Comparison of ENCODE assay signal across 1 cellular context in the genomic region with DNA sequence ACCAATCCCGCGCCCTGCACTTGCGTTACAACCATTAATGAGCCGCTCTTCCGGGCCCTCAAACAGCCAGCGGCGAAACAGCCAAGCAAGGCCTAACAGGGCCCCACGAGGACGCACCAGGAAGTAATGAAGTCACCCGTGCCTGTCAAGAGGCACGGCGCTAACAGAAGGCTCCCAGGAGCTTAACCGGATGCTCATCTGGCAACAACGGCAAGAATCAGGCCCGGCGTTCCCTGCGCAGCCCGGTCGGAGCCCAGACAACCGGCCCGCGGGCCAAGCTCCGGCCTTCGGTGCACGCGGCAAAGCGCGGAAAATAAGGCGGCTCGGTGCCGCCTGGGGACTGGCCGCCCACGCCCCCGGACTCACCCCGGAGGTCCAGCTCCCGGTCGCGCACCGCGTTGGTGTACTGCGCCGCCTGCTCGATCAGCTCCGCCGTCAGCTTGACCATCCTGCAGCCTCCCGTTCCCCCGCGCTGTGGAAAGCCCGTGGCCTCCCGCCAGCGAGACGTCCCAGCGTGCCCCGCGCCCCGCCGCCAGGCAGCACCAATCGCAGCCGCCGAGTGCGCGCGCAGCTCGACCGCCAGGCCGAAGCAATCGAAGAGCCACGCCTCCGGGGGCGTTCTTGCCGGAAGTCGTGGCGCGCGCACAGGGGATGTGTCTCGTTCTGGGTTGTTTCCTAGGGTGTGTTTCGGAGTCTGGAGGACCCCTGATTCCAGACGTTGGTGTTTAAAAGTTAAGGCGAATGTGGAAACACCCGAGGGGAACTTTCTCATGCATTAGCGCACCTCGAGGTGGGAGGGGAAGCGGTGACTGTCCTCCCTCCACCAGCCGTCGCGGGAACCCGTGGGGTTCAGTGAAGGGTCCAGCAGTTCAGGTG.
TF ChIP-seq lines count a peak whose summit lies in the region.

A gene (minus strand): TSS at position 518 of the 876 bp plus-strand sequence. CDS start 70 bp downstream, at position 448.

TF ChIP-seq in K562, 482 proteins besides CTCF, POLR2A, EP300 and RAD21 (continued from another document and continues in another):
- TF ChIP-seq, protein P1, sequence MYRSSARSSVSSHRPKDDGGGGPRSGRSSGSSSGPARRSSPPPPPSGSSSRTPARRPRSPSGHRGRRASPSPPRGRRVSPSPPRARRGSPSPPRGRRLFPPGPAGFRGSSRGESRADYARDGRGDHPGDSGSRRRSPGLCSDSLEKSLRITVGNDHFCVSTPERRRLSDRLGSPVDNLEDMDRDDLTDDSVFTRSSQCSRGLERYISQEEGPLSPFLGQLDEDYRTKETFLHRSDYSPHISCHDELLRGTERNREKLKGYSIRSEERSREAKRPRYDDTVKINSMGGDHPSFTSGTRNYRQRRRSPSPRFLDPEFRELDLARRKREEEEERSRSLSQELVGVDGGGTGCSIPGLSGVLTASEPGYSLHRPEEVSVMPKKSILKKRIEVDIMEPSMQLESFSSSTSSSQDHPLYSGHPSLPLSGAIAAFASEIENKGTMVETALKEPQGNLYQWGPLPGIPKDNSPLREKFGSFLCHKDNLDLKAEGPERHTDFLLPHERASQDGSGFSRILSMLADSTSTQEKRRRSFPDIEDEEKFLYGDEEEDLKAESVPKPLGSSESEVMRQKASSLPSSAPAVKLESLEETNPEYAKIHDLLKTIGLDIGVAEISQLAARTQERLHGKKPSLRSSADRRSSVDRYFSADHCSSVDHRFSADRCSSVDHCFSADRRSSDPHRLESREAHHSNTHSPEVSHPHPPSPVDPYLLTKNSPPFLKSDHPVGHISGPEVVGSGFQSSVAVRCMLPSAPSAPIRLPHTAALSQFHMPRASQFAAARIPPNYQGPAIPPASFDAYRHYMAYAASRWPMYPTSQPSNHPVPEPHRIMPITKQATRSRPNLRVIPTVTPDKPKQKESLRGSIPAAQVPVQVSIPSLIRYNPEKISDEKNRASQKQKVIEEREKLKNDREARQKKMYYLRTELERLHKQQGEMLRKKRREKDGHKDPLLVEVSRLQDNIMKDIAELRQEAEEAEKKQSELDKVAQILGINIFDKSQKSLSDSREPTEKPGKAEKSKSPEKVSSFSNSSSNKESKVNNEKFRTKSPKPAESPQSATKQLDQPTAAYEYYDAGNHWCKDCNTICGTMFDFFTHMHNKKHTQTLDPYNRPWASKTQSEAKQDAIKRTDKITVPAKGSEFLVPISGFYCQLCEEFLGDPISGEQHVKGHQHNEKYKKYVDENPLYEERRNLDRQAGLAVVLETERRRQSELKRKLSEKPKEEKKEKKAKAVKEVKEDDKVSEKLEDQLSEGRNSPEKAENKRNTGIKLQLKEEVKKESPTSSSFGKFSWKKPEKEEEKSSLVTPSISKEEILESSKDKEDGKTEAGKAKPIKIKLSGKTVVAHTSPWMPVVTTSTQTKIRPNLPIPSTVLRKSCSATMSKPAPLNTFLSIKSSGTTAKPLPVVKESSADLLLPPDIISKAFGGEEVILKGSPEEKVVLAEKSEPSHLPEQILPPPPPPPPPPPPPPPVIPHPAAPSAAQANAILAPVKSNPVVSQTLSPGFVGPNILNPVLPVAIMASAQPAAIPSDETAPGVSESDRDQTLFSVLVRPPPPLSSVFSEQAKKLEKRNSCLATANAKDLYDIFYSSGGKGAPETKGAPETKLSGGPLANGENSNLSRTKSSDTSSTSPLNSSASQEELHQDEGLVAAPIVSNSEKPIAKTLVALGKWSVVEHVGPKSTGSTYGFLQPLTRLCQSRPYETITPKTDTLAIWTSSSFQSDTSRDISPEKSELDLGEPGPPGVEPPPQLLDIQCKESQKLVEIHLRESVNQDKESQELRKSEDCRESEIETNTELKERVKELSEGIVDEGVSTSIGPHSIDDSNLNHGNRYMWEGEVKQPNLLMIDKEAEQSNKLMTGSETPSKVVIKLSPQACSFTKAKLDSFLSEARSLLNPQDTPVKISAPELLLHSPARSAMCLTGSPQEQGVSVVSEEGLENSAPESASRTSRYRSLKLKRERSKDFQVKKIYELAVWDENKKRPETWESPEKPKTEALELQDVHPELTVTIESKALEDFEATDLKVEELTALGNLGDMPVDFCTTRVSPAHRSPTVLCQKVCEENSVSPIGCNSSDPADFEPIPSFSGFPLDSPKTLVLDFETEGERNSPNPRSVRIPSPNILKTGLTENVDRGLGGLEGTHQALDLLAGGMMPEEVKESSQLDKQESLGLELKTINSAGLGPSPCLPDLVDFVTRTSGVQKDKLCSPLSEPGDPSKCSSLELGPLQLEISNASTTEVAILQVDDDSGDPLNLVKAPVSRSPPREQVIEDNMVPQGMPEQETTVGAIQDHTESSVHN (IDR thresholded peaks at IDR 0.05; ENCODE audit: borderline replicate concordance in 1 of 2, low read depth in 1 of 2) = no peak
- peak; percentile 39 for TF ChIP-seq MEIS2 (IDR thresholded peaks at IDR 0.05; ENCODE audit: partially characterized antibody)
- TF ChIP-seq, protein P2, sequence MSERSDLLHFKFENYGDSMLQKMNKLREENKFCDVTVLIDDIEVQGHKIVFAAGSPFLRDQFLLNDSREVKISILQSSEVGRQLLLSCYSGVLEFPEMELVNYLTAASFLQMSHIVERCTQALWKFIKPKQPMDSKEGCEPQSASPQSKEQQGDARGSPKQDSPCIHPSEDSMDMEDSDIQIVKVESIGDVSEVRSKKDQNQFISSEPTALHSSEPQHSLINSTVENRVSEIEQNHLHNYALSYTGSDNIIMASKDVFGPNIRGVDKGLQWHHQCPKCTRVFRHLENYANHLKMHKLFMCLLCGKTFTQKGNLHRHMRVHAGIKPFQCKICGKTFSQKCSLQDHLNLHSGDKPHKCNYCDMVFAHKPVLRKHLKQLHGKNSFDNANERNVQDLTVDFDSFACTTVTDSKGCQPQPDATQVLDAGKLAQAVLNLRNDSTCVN (CRISPR knock-in tag; IDR thresholded peaks at IDR 0.05) = no peak
- TF ChIP-seq SIN3B (IDR thresholded peaks at IDR 0.05; ENCODE audit: low read depth) = peak; percentile 88
- peak; percentile 80 for TF ChIP-seq ZNF24 (IDR thresholded peaks at IDR 0.05)
- TF ChIP-seq, protein P3, sequence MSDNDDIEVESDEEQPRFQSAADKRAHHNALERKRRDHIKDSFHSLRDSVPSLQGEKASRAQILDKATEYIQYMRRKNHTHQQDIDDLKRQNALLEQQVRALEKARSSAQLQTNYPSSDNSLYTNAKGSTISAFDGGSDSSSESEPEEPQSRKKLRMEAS (CRISPR knock-in tag; IDR thresholded peaks at IDR 0.05) = peak; percentile 94
- peak; percentile 87 for TF ChIP-seq MXI1 (IDR thresholded peaks at IDR 0.05; ENCODE audit: low read depth, low read length)
- peak; percentile 49 for TF ChIP-seq SMAD1 (IDR thresholded peaks at IDR 0.05; ENCODE audit: low read depth, low read length, partially characterized antibody)
- peak; percentile 71 for TF ChIP-seq SAP30 (IDR thresholded peaks at IDR 0.05; ENCODE audit: borderline replicate concordance, insufficient read depth, low read depth, low read length, poor library complexity, severe bottlenecking)
- no peak for TF ChIP-seq ZNF589 (CRISPR knock-in tag; IDR thresholded peaks at IDR 0.05; ENCODE audit: low read depth)
- no peak for TF ChIP-seq NR4A1 (CRISPR knock-in tag; IDR thresholded peaks at IDR 0.05)
- TF ChIP-seq NR4A1 (tag; IDR thresholded peaks at IDR 0.05) = 0 out of 2 replicates have a peak, but pooled peaks have one; percentile 8
- TF ChIP-seq, protein P4, sequence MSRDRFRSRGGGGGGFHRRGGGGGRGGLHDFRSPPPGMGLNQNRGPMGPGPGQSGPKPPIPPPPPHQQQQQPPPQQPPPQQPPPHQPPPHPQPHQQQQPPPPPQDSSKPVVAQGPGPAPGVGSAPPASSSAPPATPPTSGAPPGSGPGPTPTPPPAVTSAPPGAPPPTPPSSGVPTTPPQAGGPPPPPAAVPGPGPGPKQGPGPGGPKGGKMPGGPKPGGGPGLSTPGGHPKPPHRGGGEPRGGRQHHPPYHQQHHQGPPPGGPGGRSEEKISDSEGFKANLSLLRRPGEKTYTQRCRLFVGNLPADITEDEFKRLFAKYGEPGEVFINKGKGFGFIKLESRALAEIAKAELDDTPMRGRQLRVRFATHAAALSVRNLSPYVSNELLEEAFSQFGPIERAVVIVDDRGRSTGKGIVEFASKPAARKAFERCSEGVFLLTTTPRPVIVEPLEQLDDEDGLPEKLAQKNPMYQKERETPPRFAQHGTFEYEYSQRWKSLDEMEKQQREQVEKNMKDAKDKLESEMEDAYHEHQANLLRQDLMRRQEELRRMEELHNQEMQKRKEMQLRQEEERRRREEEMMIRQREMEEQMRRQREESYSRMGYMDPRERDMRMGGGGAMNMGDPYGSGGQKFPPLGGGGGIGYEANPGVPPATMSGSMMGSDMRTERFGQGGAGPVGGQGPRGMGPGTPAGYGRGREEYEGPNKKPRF (IDR thresholded peaks at IDR 0.05; ENCODE audit: low read depth, low read length) = no peak
- no peak for TF ChIP-seq JUNB (CRISPR knock-in tag; conservative IDR thresholded peaks at IDR 0.05)
- TF ChIP-seq, protein P5, sequence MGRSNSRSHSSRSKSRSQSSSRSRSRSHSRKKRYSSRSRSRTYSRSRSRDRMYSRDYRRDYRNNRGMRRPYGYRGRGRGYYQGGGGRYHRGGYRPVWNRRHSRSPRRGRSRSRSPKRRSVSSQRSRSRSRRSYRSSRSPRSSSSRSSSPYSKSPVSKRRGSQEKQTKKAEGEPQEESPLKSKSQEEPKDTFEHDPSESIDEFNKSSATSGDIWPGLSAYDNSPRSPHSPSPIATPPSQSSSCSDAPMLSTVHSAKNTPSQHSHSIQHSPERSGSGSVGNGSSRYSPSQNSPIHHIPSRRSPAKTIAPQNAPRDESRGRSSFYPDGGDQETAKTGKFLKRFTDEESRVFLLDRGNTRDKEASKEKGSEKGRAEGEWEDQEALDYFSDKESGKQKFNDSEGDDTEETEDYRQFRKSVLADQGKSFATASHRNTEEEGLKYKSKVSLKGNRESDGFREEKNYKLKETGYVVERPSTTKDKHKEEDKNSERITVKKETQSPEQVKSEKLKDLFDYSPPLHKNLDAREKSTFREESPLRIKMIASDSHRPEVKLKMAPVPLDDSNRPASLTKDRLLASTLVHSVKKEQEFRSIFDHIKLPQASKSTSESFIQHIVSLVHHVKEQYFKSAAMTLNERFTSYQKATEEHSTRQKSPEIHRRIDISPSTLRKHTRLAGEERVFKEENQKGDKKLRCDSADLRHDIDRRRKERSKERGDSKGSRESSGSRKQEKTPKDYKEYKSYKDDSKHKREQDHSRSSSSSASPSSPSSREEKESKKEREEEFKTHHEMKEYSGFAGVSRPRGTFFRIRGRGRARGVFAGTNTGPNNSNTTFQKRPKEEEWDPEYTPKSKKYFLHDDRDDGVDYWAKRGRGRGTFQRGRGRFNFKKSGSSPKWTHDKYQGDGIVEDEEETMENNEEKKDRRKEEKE (IDR thresholded peaks at IDR 0.05; ENCODE audit: borderline replicate concordance in 1 of 2, control insufficient read depth in 1 of 2, low read depth in 2 of 2, low read length in 1 of 2) = no peak
- TF ChIP-seq FIP1L1 (IDR thresholded peaks at IDR 0.05; ENCODE audit: low read depth, low read length, poor library complexity, severe bottlenecking) = peak; percentile 69
- TF ChIP-seq RCOR1 (IDR thresholded peaks at IDR 0.05; ENCODE audit: borderline replicate concordance in 1 of 2, low read depth in 2 of 2, low read length in 2 of 2) = peak in 1 of 2 experiments; percentile 50; a peak in 1 of 4 replicates
- no peak for TF ChIP-seq NCOA2 (IDR thresholded peaks at IDR 0.05; ENCODE audit: partially characterized antibody in 2 of 2)
- TF ChIP-seq HDAC1 (IDR thresholded peaks at IDR 0.05) = peak in 1 of 2 experiments; percentile 77; a peak in 2 of 4 replicates
- no peak; the same call in 1 of the 2 replicates for TF ChIP-seq NR2C1 (IDR thresholded peaks at IDR 0.05)
- no peak for TF ChIP-seq NR2C1 (tag; IDR thresholded peaks at IDR 0.05)
- TF ChIP-seq LCOR (CRISPR knock-in tag; IDR thresholded peaks at IDR 0.05) = no peak
- no peak for TF ChIP-seq ZEB2 (IDR thresholded peaks at IDR 0.05)
- TF ChIP-seq PHF20 (IDR thresholded peaks at IDR 0.05; ENCODE audit: partially characterized antibody) = peak; percentile 83
- TF ChIP-seq PRMT5 (CRISPR knock-in tag; IDR thresholded peaks at IDR 0.05) = no peak
- TF ChIP-seq MAZ (CRISPR knock-in tag; conservative IDR thresholded peaks at IDR 0.05 in 1 of 2, IDR thresholded peaks at IDR 0.05 in 1 of 2) = peak; percentile 92 to 95
- 0 out of 2 replicates have a peak, but pooled peaks have one; percentile 41 for TF ChIP-seq ZNF224 (CRISPR knock-in tag; IDR thresholded peaks at IDR 0.05)
- TF ChIP-seq, protein P6, sequence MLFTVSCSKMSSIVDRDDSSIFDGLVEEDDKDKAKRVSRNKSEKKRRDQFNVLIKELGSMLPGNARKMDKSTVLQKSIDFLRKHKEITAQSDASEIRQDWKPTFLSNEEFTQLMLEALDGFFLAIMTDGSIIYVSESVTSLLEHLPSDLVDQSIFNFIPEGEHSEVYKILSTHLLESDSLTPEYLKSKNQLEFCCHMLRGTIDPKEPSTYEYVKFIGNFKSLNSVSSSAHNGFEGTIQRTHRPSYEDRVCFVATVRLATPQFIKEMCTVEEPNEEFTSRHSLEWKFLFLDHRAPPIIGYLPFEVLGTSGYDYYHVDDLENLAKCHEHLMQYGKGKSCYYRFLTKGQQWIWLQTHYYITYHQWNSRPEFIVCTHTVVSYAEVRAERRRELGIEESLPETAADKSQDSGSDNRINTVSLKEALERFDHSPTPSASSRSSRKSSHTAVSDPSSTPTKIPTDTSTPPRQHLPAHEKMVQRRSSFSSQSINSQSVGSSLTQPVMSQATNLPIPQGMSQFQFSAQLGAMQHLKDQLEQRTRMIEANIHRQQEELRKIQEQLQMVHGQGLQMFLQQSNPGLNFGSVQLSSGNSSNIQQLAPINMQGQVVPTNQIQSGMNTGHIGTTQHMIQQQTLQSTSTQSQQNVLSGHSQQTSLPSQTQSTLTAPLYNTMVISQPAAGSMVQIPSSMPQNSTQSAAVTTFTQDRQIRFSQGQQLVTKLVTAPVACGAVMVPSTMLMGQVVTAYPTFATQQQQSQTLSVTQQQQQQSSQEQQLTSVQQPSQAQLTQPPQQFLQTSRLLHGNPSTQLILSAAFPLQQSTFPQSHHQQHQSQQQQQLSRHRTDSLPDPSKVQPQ (CRISPR knock-in tag; IDR thresholded peaks at IDR 0.05; ENCODE audit: borderline replicate concordance) = no peak
- TF ChIP-seq, protein P7, sequence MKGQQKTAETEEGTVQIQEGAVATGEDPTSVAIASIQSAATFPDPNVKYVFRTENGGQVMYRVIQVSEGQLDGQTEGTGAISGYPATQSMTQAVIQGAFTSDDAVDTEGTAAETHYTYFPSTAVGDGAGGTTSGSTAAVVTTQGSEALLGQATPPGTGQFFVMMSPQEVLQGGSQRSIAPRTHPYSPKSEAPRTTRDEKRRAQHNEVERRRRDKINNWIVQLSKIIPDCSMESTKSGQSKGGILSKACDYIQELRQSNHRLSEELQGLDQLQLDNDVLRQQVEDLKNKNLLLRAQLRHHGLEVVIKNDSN (CRISPR knock-in tag; IDR thresholded peaks at IDR 0.05) = peak; percentile 50
- TF ChIP-seq HLTF (IDR thresholded peaks at IDR 0.05) = no peak
- no peak for TF ChIP-seq TAF15 (IDR thresholded peaks at IDR 0.05; ENCODE audit: low read depth, low read length)
